Comparison of ENCODE assay signal across 1 cellular context in genomic region chr9:35026671-35027070, GRCh38.
TF ChIP-seq lines count a peak whose summit lies in the region.

No MANE protein-coding gene starts in this region.

TF ChIP-seq in HCT116, 20 proteins besides CTCF, POLR2A, EP300 and RAD21:
- TF ChIP-seq CEBPB (IDR thresholded peaks at IDR 0.05; ENCODE audit: low read depth) = no peak
- TF ChIP-seq EZH2 (IDR thresholded peaks at IDR 0.05) = no peak
- TF ChIP-seq MAX (IDR thresholded peaks at IDR 0.05) = no peak
- no peak for TF ChIP-seq EGR1 (IDR thresholded peaks at IDR 0.05; ENCODE audit: low read depth)
- TF ChIP-seq EZH2phosphoT487 (IDR thresholded peaks at IDR 0.05; ENCODE audit: borderline replicate concordance) = no peak
- TF ChIP-seq FOSL1 (IDR thresholded peaks at IDR 0.05; ENCODE audit: low read depth) = no peak
- no peak for TF ChIP-seq YY1 (IDR thresholded peaks at IDR 0.05; ENCODE audit: extremely low read depth, insufficient replicate concordance, low read depth, low read length)
- no peak for TF ChIP-seq ZFX (IDR thresholded peaks at IDR 0.05)
- TF ChIP-seq JUND (IDR thresholded peaks at IDR 0.05) = no peak
- TF ChIP-seq CBX3 (IDR thresholded peaks at IDR 0.05; ENCODE audit: low read depth) = no peak
